In genomic region chr4:113550510-113550909, GRCh38 we compare ENCODE assay signal across 24 cellular contexts.
"Had no signal": no experiment of that assay in that cellular context is flagged by ENCODE, and none has a peak within 500 bp of the region (broad histone marks: within the 10 kb centered on the region; RNA-seq: fewer than 3 reads in every experiment).

No MANE protein-coding gene starts in this region.

- H3K27me3 ChIP-seq: esophagus muscularis mucosa, gastrocnemius medialis, pancreas, right lobe of liver, testis, tibial nerve, upper lobe of right lung, vagina had no signal

- H3K4me3 ChIP-seq: esophagus muscularis mucosa, gastrocnemius medialis, lower lobe of right lung, pancreas, prostate gland, right lobe of liver, testis, tibial nerve, upper lobe of right lung, vagina had no signal

- H3K27ac Mint-ChIP-seq: dendritic cell treated with granulocyte-macrophage colony-stimulating factor and Interleukin-4, amounts not matched to agents 40 ng/mL and 50 ng/mL, for 4 days; effector memory CD8-positive, alpha-beta T cell; nephron; stimulated activated memory B cell treated with anti-CD40 and anti-IgM and Interleukin-4, amounts not matched to agents 10 μg/mL and 1 μg/mL and 100 μg/mL, for 72 hours; stimulated activated naive CD8-positive, alpha-beta T cell treated with anti-CD3 and anti-CD28 coated beads, Interleukin-15, amount 100 ng/mL, for 72 hours had no signal

- H3K9me3 ChIP-seq: esophagus muscularis mucosa, gastrocnemius medialis, lower lobe of right lung, pancreas, prostate gland, right lobe of liver, testis, tibial nerve, upper lobe of right lung, vagina had no signal

- ATAC-seq: effector memory CD8-positive, alpha-beta T cell; gastrocnemius medialis; left lobe of liver; lower lobe of right lung; pancreas; right lobe of liver; stimulated activated memory B cell treated with anti-CD40 and anti-IgM and Interleukin-4, amounts not matched to agents 10 μg/mL and 1 μg/mL and 100 μg/mL, for 72 hours; stimulated activated naive CD8-positive, alpha-beta T cell treated with anti-CD3 and anti-CD28 coated beads, Interleukin-15, amount 100 ng/mL, for 72 hours; upper lobe of right lung had no signal

- H3K27ac ChIP-seq: epithelial cell of prostate, esophagus muscularis mucosa, lower lobe of right lung, pancreas, prostate gland, right lobe of liver, testis, tibial nerve, upper lobe of right lung, vagina had no signal

- DNase-seq: effector memory CD8-positive, alpha-beta T cell; gastrocnemius medialis; glutamatergic neuron; islet precursor cell; lower lobe of right lung; mesenchymal stem cell; midbrain; occipital lobe; pancreas; retina; right lobe of liver; stimulated activated CD4-positive, alpha-beta T cell treated with anti-CD3 and anti-CD28 coated beads, Interleukin-4, amount 100 ng/mL, for 1 hour; stimulated activated naive CD8-positive, alpha-beta T cell treated with anti-CD3 and anti-CD28 coated beads, Interleukin-15, amount 100 ng/mL, for 72 hours; testis; upper lobe of right lung had no signal

- H3K9me3 Mint-ChIP-seq: dendritic cell treated with granulocyte-macrophage colony-stimulating factor and Interleukin-4, amounts not matched to agents 40 ng/mL and 50 ng/mL, for 4 days; effector memory CD8-positive, alpha-beta T cell; nephron; stimulated activated memory B cell treated with anti-CD40 and anti-IgM and Interleukin-4, amounts not matched to agents 10 μg/mL and 1 μg/mL and 100 μg/mL, for 72 hours; stimulated activated naive CD8-positive, alpha-beta T cell treated with anti-CD3 and anti-CD28 coated beads, Interleukin-15, amount 100 ng/mL, for 72 hours had no signal

- H3K4me1 ChIP-seq: pancreas, prostate gland, testis had no signal

- H3K27me3 Mint-ChIP-seq: effector memory CD8-positive, alpha-beta T cell; stimulated activated memory B cell treated with anti-CD40 and anti-IgM and Interleukin-4, amounts not matched to agents 10 μg/mL and 1 μg/mL and 100 μg/mL, for 72 hours; stimulated activated naive CD8-positive, alpha-beta T cell treated with anti-CD3 and anti-CD28 coated beads, Interleukin-15, amount 100 ng/mL, for 72 hours had no signal

- H3K4me3 Mint-ChIP-seq: dendritic cell treated with granulocyte-macrophage colony-stimulating factor and Interleukin-4, amounts not matched to agents 40 ng/mL and 50 ng/mL, for 4 days; effector memory CD8-positive, alpha-beta T cell; nephron; stimulated activated memory B cell treated with anti-CD40 and anti-IgM and Interleukin-4, amounts not matched to agents 10 μg/mL and 1 μg/mL and 100 μg/mL, for 72 hours; stimulated activated naive CD8-positive, alpha-beta T cell treated with anti-CD3 and anti-CD28 coated beads, Interleukin-15, amount 100 ng/mL, for 72 hours had no signal

- H3K36me3 ChIP-seq: pancreas, prostate gland, right lobe of liver, upper lobe of right lung, vagina had no signal
